14 cellular contexts compared by ENCODE assay signal in the genomic region with DNA sequence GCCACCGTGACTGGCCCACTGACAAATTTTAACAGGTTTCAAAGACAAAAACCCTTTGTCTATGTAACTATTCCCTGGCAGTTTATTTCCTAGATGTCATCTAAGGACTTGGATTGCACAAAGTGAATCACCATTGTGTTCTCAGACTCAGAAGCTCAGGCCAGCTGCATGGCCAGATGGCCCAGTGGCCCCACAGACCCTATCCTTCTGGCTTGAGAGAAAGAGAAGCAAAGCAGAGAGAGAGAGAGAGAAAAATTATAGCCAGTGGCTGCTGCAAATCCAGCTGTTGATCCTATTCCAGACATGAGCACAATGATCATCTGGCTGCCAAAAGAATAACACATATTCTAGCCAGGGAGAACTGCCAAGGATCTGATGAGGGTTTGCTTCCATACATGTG. TPM values are rescaled to one million over a fixed set of nuclear protein-coding genes. Genes with fewer than 3 reads are reported as not detected.
A peak's percentile ranks its signal among the peaks of the same experiment; 100 is the strongest.
DNase-seq lines count a peak whose midpoint lies in the region; TF ChIP-seq lines count a peak whose summit lies in the region.
"Had no signal": no experiment of that assay in that cellular context is flagged by ENCODE, and none has a peak within 500 bp of the region (broad histone marks: within the 10 kb centered on the region; RNA-seq: fewer than 3 reads in every experiment).

No MANE protein-coding gene starts in this region.

- H3K27me3 Mint-ChIP-seq in neural crest cell (ENCODE audit: low read depth): no peaks in the 10 kb centered on the region

- H3K36me3 Mint-ChIP-seq in neural crest cell (ENCODE audit: low read depth): no peaks in the 10 kb centered on the region

- no peak overlapping the region for H3K4me3 Mint-ChIP-seq in neural crest cell
- H3K4me3 Mint-ChIP-seq: effector memory CD8-positive, alpha-beta T cell had no signal

- in situ Hi-C loops in G401 (cut with HindIII; ENCODE audit: low sequenced_read_pairs): no loop called here

- H3K27ac Mint-ChIP-seq in neural crest cell (ENCODE audit: unreplicated experiment): peak overlapping the region; percentile 85
- H3K27ac Mint-ChIP-seq: effector memory CD8-positive, alpha-beta T cell had no signal

- DNase-seq in COLO829 (ENCODE audit: low spot score): peak; percentile 42
- peak; percentile 48 for DNase-seq in RPMI7951 (ENCODE audit: low read depth)
- peak; percentile 65 for DNase-seq in fibroblast of pulmonary artery (ENCODE audit: low read depth)
- DNase-seq in neural crest cell (ENCODE audit: low read depth, low spot score): no peak
- no peak for DNase-seq in dedifferentiated amniotic fluid mesenchymal stem cell (ENCODE audit: extremely low spot score)
- no peak for DNase-seq in G401 (ENCODE audit: low spot score)
- no peak for DNase-seq in H4 (ENCODE audit: low spot score)
- DNase-seq: effector memory CD8-positive, alpha-beta T cell; mesenchymal stem cell; NCI-H1417 treated with DMSO at 0.1 percent for 48 hours; NCI-H510A treated with DMSO at 0.1 percent for 48 hours; SHP77 treated with DMSO at 0.1 percent for 48 hours; stomach had no signal

- TF ChIP-seq CTCF in fibroblast of pulmonary artery (IDR thresholded peaks at IDR 0.05; ENCODE audit: low read length, missing control alignments) (no peak), neural crest cell (conservative IDR thresholded peaks at IDR 0.05) (no peak)

- peaks cover 3% of the 10 kb centered on the region for H3K9me3 Mint-ChIP-seq in neural crest cell
- H3K9me3 Mint-ChIP-seq: effector memory CD8-positive, alpha-beta T cell had no signal

- H3K4me3 ChIP-seq in fibroblast of pulmonary artery (replicated peaks; ENCODE audit: low read depth, low read length): no peak overlapping the region
- H3K4me3 ChIP-seq: stomach had no signal

- peaks cover 15% of the 10 kb centered on the region for H3K4me1 Mint-ChIP-seq in neural crest cell

RNA-seq across cellular contexts. Expression of gene CTLA4, which starts 25.8 kb away (rescaled TPM):
- not detected in 2 replicates for total RNA-seq in RPMI7951 (2014; rRNA removed; shearing (Covaris generic))
- 0.65 and 1.3 TPM in 2 replicates for total RNA-seq in neural crest cell
- not detected in 2 replicates for total RNA-seq in G401 (2014; rRNA removed; shearing (Covaris generic))
- total RNA-seq in H4 (2014; rRNA removed; shearing (Covaris generic)): not detected in 2 replicates
- total RNA-seq: renal cortical epithelial cell had no signal

RNA-seq across cellular contexts. Expression of gene ICOS, which starts 43.2 kb away (rescaled TPM):
- total RNA-seq in RPMI7951 (2014; rRNA removed; shearing (Covaris generic)): not detected in 2 replicates
- total RNA-seq in neural crest cell: not detected in 2 replicates
- total RNA-seq in G401 (2014; rRNA removed; shearing (Covaris generic)): not detected in 2 replicates
- not detected in 2 replicates for total RNA-seq in H4 (2014; rRNA removed; shearing (Covaris generic))
- total RNA-seq: renal cortical epithelial cell had no signal

Comparison
In these comparisons a context has a peak if more than half of its experiments do, and no peak if none do; other contexts are left out.
1. DNase-seq: peak in COLO829 (single experiment), RPMI7951 (single experiment) and fibroblast of pulmonary artery (single experiment); none in neural crest cell (single experiment), dedifferentiated amniotic fluid mesenchymal stem cell (single experiment), G401 (single experiment) and H4 (single experiment).